ENCODE assay signal across 8 cellular contexts in genomic region chr2:121810959-121811853, GRCh38. TPM values are rescaled to one million over a fixed set of nuclear protein-coding genes. Genes with fewer than 3 reads are reported as not detected.
A peak's percentile ranks its signal among the peaks of the same experiment; 100 is the strongest.
DNase-seq lines count a peak whose midpoint lies in the region; ATAC-seq, FAIRE-seq and TF ChIP-seq lines count a peak whose summit lies in the region.

No MANE protein-coding gene starts in this region.

- DNase-seq in activated naive CD4-positive, alpha-beta T cell treated with anti-CD3 and anti-CD28 coated beads for 36 hours, result peak; percentile 20
- DNase-seq in activated naive CD4-positive, alpha-beta T cell (lab: John Stamatoyannopoulos, UW), result no peak
- DNase-seq in H7, result peak; percentile 70
- peak; percentile 38 for DNase-seq in RCC 7860 (ENCODE audit: low spot score)
- DNase-seq in ecto neural progenitor cell (ENCODE audit: low spot score), result peak; percentile 78
- DNase-seq in mesenchymal stem cell, result peak; percentile 45

- no peak overlapping the region for H3K4me2 ChIP-seq in mesenchymal stem cell (ENCODE audit: low read length, poor library complexity, severe bottlenecking)

- no peaks in the 10 kb centered on the region for H3K4me1 Mint-ChIP-seq in activated naive CD4-positive, alpha-beta T cell treated with anti-CD3 and anti-CD28 coated beads for 36 hours (ENCODE audit: low read depth)

- H2AFZ ChIP-seq in mesenchymal stem cell (ENCODE audit: low read depth, low read length), result no peak overlapping the region

- H3K4me3 Mint-ChIP-seq in activated naive CD4-positive, alpha-beta T cell treated with anti-CD3 and anti-CD28 coated beads for 36 hours, result no peak overlapping the region

- no peak overlapping the region for H2BK5ac ChIP-seq in mesenchymal stem cell (ENCODE audit: low read depth, low read length, poor library complexity, severe bottlenecking)

- 37% methylated on average over 17 of the region's 17 CpGs for WGBS in mesenchymal stem cell

- FAIRE-seq in RCC 7860 (lab: Jason Lieb, UNC), result peak; percentile 45

- H3K9me3 ChIP-seq in mesenchymal stem cell (ENCODE audit: control insufficient read depth, low read length), result no peaks in the 10 kb centered on the region

- no peak overlapping the region for H2BK15ac ChIP-seq in mesenchymal stem cell (ENCODE audit: low read depth, poor library complexity, severe bottlenecking)

- H3K14ac ChIP-seq in mesenchymal stem cell (ENCODE audit: low read length in 2 of 2), result no peak overlapping the region

- H3K9ac ChIP-seq in mesenchymal stem cell (ENCODE audit: low read length), result peak overlapping the region; percentile 31

- H3K27me3 ChIP-seq in H7 (ENCODE audit: control insufficient read depth, insufficient read depth, low read length), result no peaks in the 10 kb centered on the region
- H3K27me3 ChIP-seq in mesenchymal stem cell (ENCODE audit: control insufficient read depth in 1 of 2, insufficient read depth in 1 of 2, low read length in 2 of 2), result peaks cover 13 to 23% of the 10 kb centered on the region in 2 experiments

- no peaks in the 10 kb centered on the region for H3K4me1 ChIP-seq in mesenchymal stem cell (ENCODE audit: control insufficient read depth, insufficient read depth, low read depth, low read length)

- no peaks in the 10 kb centered on the region for H3K9me3 Mint-ChIP-seq in activated naive CD4-positive, alpha-beta T cell treated with anti-CD3 and anti-CD28 coated beads for 36 hours

- no peak overlapping the region for H2BK120ac ChIP-seq in mesenchymal stem cell (ENCODE audit: low read depth, low read length)

- H3K27ac ChIP-seq in mesenchymal stem cell (ENCODE audit: low read length, poor library complexity, severe bottlenecking), result no peak overlapping the region

- H3K4me3 ChIP-seq in H7 (ENCODE audit: insufficient read depth, low read depth, low read length), result no peak overlapping the region
- H3K4me3 ChIP-seq in mesenchymal stem cell (ENCODE audit: insufficient read depth in 1 of 2, low read depth in 1 of 2, low read length in 2 of 2), result no peak overlapping the region

- TF ChIP-seq CTCF in LNCAP (IDR thresholded peaks at IDR 0.05), result peak; percentile 49

- peaks cover 9% of the 10 kb centered on the region for H3K27me3 Mint-ChIP-seq in activated naive CD4-positive, alpha-beta T cell treated with anti-CD3 and anti-CD28 coated beads for 36 hours (ENCODE audit: low read depth)

- CTCF ChIA-PET in activated naive CD4-positive, alpha-beta T cell treated with anti-CD3 and anti-CD28 coated beads for 36 hours (lab: Charles Lee), result interaction anchor here (0.5 to 1.4 kb wide), 7 partner anchors 9 to 272 kb away, joined by 3 to 9 read pairs (median 3); no protein-coding TSS in a partner anchor

- H3K79me1 ChIP-seq in mesenchymal stem cell (replicated peaks; ENCODE audit: low read length, poor library complexity, severe bottlenecking), result no peaks in the 10 kb centered on the region

- H3K36me3 ChIP-seq in H7 (replicated peaks; ENCODE audit: control insufficient read depth, insufficient read depth, low read length) (no peaks in the 10 kb centered on the region), mesenchymal stem cell (ENCODE audit: control insufficient read depth in 1 of 2, insufficient read depth in 2 of 2, low read depth in 1 of 2, low read length in 2 of 2) (no peaks in the 10 kb centered on the region)

- intact Hi-C loops in activated naive CD4-positive, alpha-beta T cell treated with anti-CD3 and anti-CD28 coated beads for 36 hours (cut with micrococcal nuclease), result loop anchor here (1.0 to 5.0 kb wide), 3 partner anchors 164 to 641 kb away; no protein-coding TSS in a partner anchor

- H4K91ac ChIP-seq in mesenchymal stem cell (ENCODE audit: low read length), result no peak overlapping the region

- no peak overlapping the region for H3K4ac ChIP-seq in mesenchymal stem cell (ENCODE audit: low read depth in 1 of 2, low read length in 2 of 2)

- no peak overlapping the region for H4K8ac ChIP-seq in mesenchymal stem cell (ENCODE audit: low read length)

- no peak overlapping the region for H3K27ac Mint-ChIP-seq in activated naive CD4-positive, alpha-beta T cell treated with anti-CD3 and anti-CD28 coated beads for 36 hours

- no peaks in the 10 kb centered on the region for H3K36me3 Mint-ChIP-seq in activated naive CD4-positive, alpha-beta T cell treated with anti-CD3 and anti-CD28 coated beads for 36 hours (ENCODE audit: low read depth)

- ATAC-seq in GM21737 (IDR thresholded peaks at IDR 0.05; ENCODE audit: unreplicated experiment), result no peak

- no peak overlapping the region for H3K23ac ChIP-seq in mesenchymal stem cell (ENCODE audit: low read length in 2 of 2)

- H2BK12ac ChIP-seq in mesenchymal stem cell (ENCODE audit: low read length in 2 of 2), result no peak overlapping the region

- H2AK5ac ChIP-seq in mesenchymal stem cell (ENCODE audit: low read length, severe bottlenecking), result no peak overlapping the region

- H3K18ac ChIP-seq in mesenchymal stem cell (ENCODE audit: low read depth in 1 of 2, low read length in 2 of 2), result no peak overlapping the region

RNA-seq across cellular contexts. Expression of gene TSN, which starts 55.8 kb away (rescaled TPM):
- total RNA-seq in activated naive CD4-positive, alpha-beta T cell treated with anti-CD3 and anti-CD28 coated beads for 36 hours, result 10 to 100 TPM; 49.8 to 52.6 TPM
- total RNA-seq in H7 (2014; rRNA removed; shearing (Covaris generic)), result 66.9 and 77.8 TPM in 2 replicates
- polyA plus RNA-seq in mesenchymal stem cell (2013, experiment 1 of 2), result 28.6 TPM
- polyA plus RNA-seq in mesenchymal stem cell (2013, experiment 2 of 2), result 29.9 TPM

Comparison
In these comparisons a context has a peak if more than half of its experiments do, and no peak if none do; other contexts are left out.
1. DNase-seq: peak in activated naive CD4-positive, alpha-beta T cell treated with anti-CD3 and anti-CD28 coated beads for 36 hours (single experiment), H7 (single experiment), RCC 7860 (single experiment), ecto neural progenitor cell (single experiment) and mesenchymal stem cell (single experiment); none in activated naive CD4-positive, alpha-beta T cell (0 of 4).